Comparison of ENCODE assay signal across 21 cellular contexts in the genomic region with DNA sequence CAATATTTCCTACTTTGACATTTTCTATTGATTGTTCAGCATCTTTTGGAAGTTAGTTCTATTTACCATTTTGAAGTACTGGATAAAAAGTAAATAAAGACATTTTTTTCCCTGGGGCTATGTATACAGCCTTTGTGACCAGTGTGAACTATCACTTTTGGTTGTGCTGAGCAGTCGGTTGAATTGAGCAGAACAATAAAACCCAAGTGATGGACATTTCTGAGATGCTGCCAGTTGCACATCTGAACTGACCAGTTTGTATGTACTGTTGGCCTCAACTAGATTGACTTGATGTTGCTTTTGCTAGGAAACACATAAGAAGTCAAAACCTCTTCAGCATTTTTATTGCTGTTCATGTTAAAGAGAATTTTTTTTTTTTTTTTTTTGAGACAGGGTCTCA.
"Had no signal": no experiment of that assay in that cellular context is flagged by ENCODE, and none has a peak within 500 bp of the region (broad histone marks: within the 10 kb centered on the region; RNA-seq: fewer than 3 reads in every experiment).

No MANE protein-coding gene starts in this region.

- H3K27ac Mint-ChIP-seq: memory B cell had no signal

- H3K27ac ChIP-seq: coronary artery, dorsolateral prefrontal cortex, esophagus squamous epithelium, gastrocnemius medialis, heart right ventricle, left lung, lower lobe of right lung had no signal

- H3K9me3 Mint-ChIP-seq: memory B cell had no signal

- H3K27me3 ChIP-seq: dorsolateral prefrontal cortex, esophagus squamous epithelium, gastrocnemius medialis, heart right ventricle, left lung had no signal

- H3K27me3 Mint-ChIP-seq: memory B cell; naive thymus-derived CD4-positive, alpha-beta T cell had no signal

- H3K4me3 ChIP-seq: coronary artery, dorsolateral prefrontal cortex, esophagus squamous epithelium, gastrocnemius medialis, heart right ventricle, left lung, lower lobe of right lung had no signal

- H3K4me3 Mint-ChIP-seq: memory B cell; naive thymus-derived CD4-positive, alpha-beta T cell had no signal

- H3K4me1 ChIP-seq: esophagus squamous epithelium, gastrocnemius medialis, heart right ventricle, left lung, lower lobe of right lung had no signal

- DNase-seq: dermis blood vessel endothelial cell; dorsolateral prefrontal cortex; effector CD4-positive, alpha-beta T cell; effector memory CD4-positive, alpha-beta T cell; esophagus squamous epithelium; foreskin fibroblast; foreskin melanocyte; gastrocnemius medialis; glutamatergic neuron; head of caudate nucleus; heart right ventricle; hippocampal formation; left cardiac atrium; left lung; left ventricle myocardium superior; lower lobe of right lung; mesendoderm; midbrain; naive thymus-derived CD4-positive, alpha-beta T cell had no signal

- H3K4me1 Mint-ChIP-seq: memory B cell had no signal

- H3K9me3 ChIP-seq: esophagus squamous epithelium, gastrocnemius medialis, heart right ventricle, left lung, lower lobe of right lung had no signal

- H3K36me3 ChIP-seq: esophagus squamous epithelium, gastrocnemius medialis, heart right ventricle, left lung, lower lobe of right lung had no signal
